ENCODE assay signal across 8 cellular contexts in genomic region chr3:47803478-47804025, GRCh38. TPM values are rescaled to one million over a fixed set of nuclear protein-coding genes. Genes with fewer than 3 reads are reported as not detected.
DNase-seq lines count a peak whose midpoint lies in the region; TF ChIP-seq lines count a peak whose summit lies in the region.

No MANE protein-coding gene starts in this region.

- intact Hi-C loops in esophagus squamous epithelium (cut with DNase I): no loop called here

- 0 to 1% methylated on average over 2 to 9 of the region's 20 CpGs for WGBS in esophagus squamous epithelium, 2 donors

- H3K36me3 ChIP-seq in Peyer's patch (peaks cover 0 to 29% (median 0%) of the 10 kb centered on the region in 3 donors), esophagus squamous epithelium (peaks cover 0 to 34% (median 10%) of the 10 kb centered on the region in 3 donors), rectal smooth muscle tissue (ENCODE audit: control insufficient read depth, insufficient read depth, low read length) (no peaks in the 10 kb centered on the region)

- H3K9ac ChIP-seq in rectal smooth muscle tissue (ENCODE audit: low read length): peak overlapping the region; percentile 74

- peak overlapping the region; percentile 83 to 99 (median 98) for H3K27ac ChIP-seq in Peyer's patch
- H3K27ac ChIP-seq in esophagus squamous epithelium: peak overlapping the region; percentile 93 to 99 (median 98)
- peak overlapping the region; percentile 94 for H3K27ac ChIP-seq in rectal smooth muscle tissue (ENCODE audit: low read depth, low read length)

- TF ChIP-seq POLR2A in Peyer's patch (IDR thresholded peaks at IDR 0.05) (no peak), esophagus squamous epithelium (IDR thresholded peaks at IDR 0.05) (no peak)

- H3K27me3 ChIP-seq in Peyer's patch (no peaks in the 10 kb centered on the region), esophagus squamous epithelium (no peaks in the 10 kb centered on the region), rectal smooth muscle tissue (ENCODE audit: control insufficient read depth, insufficient read depth, low read length) (no peaks in the 10 kb centered on the region)

- TF ChIP-seq CTCF in Peyer's patch (IDR thresholded peaks at IDR 0.05): no peak
- no peak for TF ChIP-seq CTCF in esophagus squamous epithelium (IDR thresholded peaks at IDR 0.05)
- no peak for TF ChIP-seq CTCF in GM13976 (IDR thresholded peaks at IDR 0.05; ENCODE audit: borderline replicate concordance, control extremely low read depth, extremely low read depth, insufficient read depth, missing control alignments)

- in situ Hi-C loops in GM13976 (cut with MboI; ENCODE audit: low sequenced_read_pairs, unreplicated experiment): no loop called here

- peak; percentile 41 for DNase-seq in NCI-H1092 treated with DMSO at 0.1 percent for 48 hours (lab: John Stamatoyannopoulos, UW)
- DNase-seq in NCI-H1092 (lab: John Stamatoyannopoulos, UW): no peak
- no peak for DNase-seq in Peyer's patch
- no peak for DNase-seq in esophagus squamous epithelium (lab: John Stamatoyannopoulos, UW)
- no peak for DNase-seq in NCI-H1048 (lab: John Stamatoyannopoulos, UW)
- no peak for DNase-seq in GM13976 (ENCODE audit: low spot score)
- no peak for DNase-seq in A172 (ENCODE audit: low spot score)

- peak overlapping the region; percentile 73 to 98 (median 90) for H3K4me3 ChIP-seq in Peyer's patch
- H3K4me3 ChIP-seq in esophagus squamous epithelium: peak overlapping the region; percentile 79 to 100 (median 92)
- H3K4me3 ChIP-seq in rectal smooth muscle tissue (ENCODE audit: low read length): peak overlapping the region; percentile 90

- H3K4me1 ChIP-seq in Peyer's patch (peaks cover 0 to 22% (median 0%) of the 10 kb centered on the region in 4 donors), esophagus squamous epithelium (peaks cover 0 to 27% (median 17%) of the 10 kb centered on the region in 3 donors), rectal smooth muscle tissue (ENCODE audit: control insufficient read depth, insufficient read depth, low read length) (peaks cover 11% of the 10 kb centered on the region)

- H3K9me3 ChIP-seq in Peyer's patch: no peaks in the 10 kb centered on the region
- H3K9me3 ChIP-seq in esophagus squamous epithelium: no peaks in the 10 kb centered on the region

RNA-seq across cellular contexts. Expression of gene DHX30, which starts 0.6 kb away (rescaled TPM):
- total RNA-seq in Peyer's patch: 10 to 100 TPM; 42.0 to 72.9 (median 58.5) TPM
- 10 to 100 TPM; 32.8 to 63.5 (median 44.8) TPM for total RNA-seq in esophagus squamous epithelium
- 93.2 and 111 TPM in 2 replicates for total RNA-seq in A172 (2014; rRNA removed; shearing (Covaris generic))

RNA-seq across cellular contexts. Expression of gene SMARCC1, which starts 21.9 kb away (rescaled TPM):
- total RNA-seq in Peyer's patch (100 to 1,000 TPM in 1 of 4 donors, 10 to 100 TPM in 3; 25.0 to 110 (median 56.4) TPM), esophagus squamous epithelium (10 to 100 TPM; 28.2 to 51.7 (median 31.2) TPM)
- total RNA-seq in A172 (2014; rRNA removed; shearing (Covaris generic)): 49.6 and 51.2 TPM in 2 replicates
